ENCODE assay signal across 1 cellular context in the genomic region with DNA sequence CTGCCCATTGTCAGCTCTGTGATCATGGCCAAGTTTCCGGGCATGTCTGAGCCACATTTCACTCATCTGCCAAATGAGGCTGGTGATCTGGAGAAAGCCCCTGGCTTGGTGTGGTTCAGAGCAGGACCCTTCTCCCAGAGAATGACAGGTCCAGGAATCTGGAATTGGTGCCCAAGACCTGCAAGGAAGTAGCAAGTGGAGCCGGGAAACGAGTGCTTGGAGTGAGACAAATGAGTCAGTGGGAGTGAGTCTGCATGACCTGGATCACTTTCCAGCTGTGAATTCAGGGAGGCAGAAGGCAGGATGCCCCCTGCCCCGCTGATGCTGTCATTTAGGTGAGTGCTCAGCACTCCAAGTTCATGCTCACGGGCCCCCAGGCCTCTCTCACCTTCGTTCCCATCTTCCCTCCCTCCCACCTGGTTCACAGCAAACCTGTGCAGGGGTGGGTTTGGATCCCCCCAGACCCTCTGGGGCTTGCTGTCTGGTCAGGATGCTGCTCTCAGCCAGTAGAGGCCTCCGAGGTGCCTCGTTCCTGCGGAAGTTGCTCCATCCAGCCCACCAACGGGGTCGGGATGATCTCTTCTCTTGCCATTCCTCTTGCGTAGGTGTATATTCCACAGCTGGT.
TF ChIP-seq lines count a peak whose summit lies in the region.

No MANE protein-coding gene starts in this region.

TF ChIP-seq in HepG2, 621 proteins besides CTCF, POLR2A, EP300 and RAD21:
- no peak for TF ChIP-seq ARNT2 (CRISPR knock-in tag; IDR thresholded peaks at IDR 0.05; ENCODE audit: low read depth)
- no peak for TF ChIP-seq ZNF775 (CRISPR knock-in tag; IDR thresholded peaks at IDR 0.05; ENCODE audit: borderline replicate concordance)
- no peak for TF ChIP-seq NCOA1 (CRISPR knock-in tag; IDR thresholded peaks at IDR 0.05)
- TF ChIP-seq EZH2 (conservative IDR thresholded peaks at IDR 0.05; ENCODE audit: low read depth, low read length) = 0 out of 2 replicates have a peak, but pooled peaks have one; percentile 20
